Comparison of ENCODE assay signal across 15 cellular contexts in genomic region chr12:120670667-120671066, GRCh38. TPM values are rescaled to one million over a fixed set of nuclear protein-coding genes. Genes with fewer than 3 reads are reported as not detected.
"Had no signal": no experiment of that assay in that cellular context is flagged by ENCODE, and none has a peak within 500 bp of the region (broad histone marks: within the 10 kb centered on the region; RNA-seq: fewer than 3 reads in every experiment).

No MANE protein-coding gene starts in this region.

- H3K27me3 ChIP-seq: cardiac muscle cell, heart right ventricle, tibial nerve, vagina had no signal

- FAIRE-seq: colon had no signal

- H3K27ac ChIP-seq: cardiac muscle cell, heart right ventricle, left ventricle myocardium inferior, vagina had no signal

- H3K36me3 ChIP-seq: cardiac muscle cell, heart right ventricle, left ventricle myocardium inferior, tibial nerve, vagina had no signal

- ATAC-seq: heart right ventricle; right cardiac atrium; stimulated activated effector memory CD8-positive, alpha-beta T cell treated with anti-CD3 and anti-CD28 coated beads, Interleukin-12 subunit alpha, Interleukin-12 subunit beta, amount 100 ng/mL, for 72 hours had no signal

- H3K4me3 ChIP-seq: cardiac muscle cell, heart right ventricle, left ventricle myocardium inferior, tibial nerve, vagina had no signal

- H3K9me3 ChIP-seq: heart right ventricle, left ventricle myocardium inferior, tibial nerve, vagina had no signal

- DNase-seq: activated CD4-positive, alpha-beta T cell treated with anti-CD3 and anti-CD28 coated beads, Interleukin-2, amount 10 ng/mL, durations not matched to agents 24 days and 14 days; activated CD8-positive, alpha-beta memory T cell treated with anti-CD3 and anti-CD28 coated beads for 24 hours; activated naive CD4-positive, alpha-beta T cell treated with anti-CD3 and anti-CD28 coated beads, Interleukin-2, amount 10 ng/mL, durations not matched to agents 7 days and 5 days; activated T-cell treated with anti-CD3 and anti-CD28 coated beads for 4 hours; foreskin melanocyte; heart right ventricle; islet precursor cell; left ventricle myocardium inferior; occipital lobe; right cardiac atrium had no signal

RNA-seq across cellular contexts. Expression of gene CABP1, which starts 30.2 kb away (rescaled TPM):
- total RNA-seq: cardiac muscle cell had no signal
- polyA plus RNA-seq: cardiac muscle cell had no signal
